ENCODE assay signal across 12 cellular contexts in genomic region chr6:14458669-14459266, GRCh38.
DNase-seq lines count a peak whose midpoint lies in the region; ATAC-seq, FAIRE-seq and TF ChIP-seq lines count a peak whose summit lies in the region.
"Had no signal": no experiment of that assay in that cellular context is flagged by ENCODE, and none has a peak within 500 bp of the region (broad histone marks: within the 10 kb centered on the region; RNA-seq: fewer than 3 reads in every experiment).

No MANE protein-coding gene starts in this region.

- H3K9me3 ChIP-seq in A549: no peaks in the 10 kb centered on the region; the same call in 2 of the 3 replicates
- no peaks in the 10 kb centered on the region for H3K9me3 ChIP-seq in HCT116 (ENCODE audit: control insufficient read depth in 1 of 2, insufficient read depth in 1 of 2, low read depth in 1 of 2, low read length in 2 of 2)
- peaks cover 0 to 10% (median 0%) of the 10 kb centered on the region in 12 donors for H3K9me3 ChIP-seq in heart left ventricle
- H3K9me3 ChIP-seq in SK-N-SH: no peaks in the 10 kb centered on the region

- RAD21 ChIA-PET in HCT116 (lab: Charles Lee; ENCODE audit: low non-redundant PET in 1 of 2, low total read pairs in 2 of 2, uncharacterized antibody in 2 of 2, unreplicated experiment in 2 of 2): no interaction called here

- TF ChIP-seq POLR2A in A549 (IDR thresholded peaks at IDR 0.05; ENCODE audit: low read length) (no peak), HCT116 (IDR thresholded peaks at IDR 0.05; ENCODE audit: borderline replicate concordance, extremely low read depth, insufficient read depth, insufficient read length) (no peak), heart left ventricle (IDR thresholded peaks at IDR 0.05) (no peak)

- H3K27ac ChIP-seq in A549 (peak overlapping the region in 1 of 2 experiments; percentile 47; a peak in 1 of 6 replicates), HCT116 (ENCODE audit: low read depth, low read length) (no peak overlapping the region), heart left ventricle (no peak overlapping the region), SK-N-SH (ENCODE audit: low read depth in 2 of 2, low read length in 1 of 2) (no peak overlapping the region)

- ATAC-seq in A549: no peak
- no peak for ATAC-seq in HCT116
- peak in 3 of 4 donors; percentile 44 to 70 (median 66) for ATAC-seq in heart left ventricle
- ATAC-seq in GM19397 (IDR thresholded peaks at IDR 0.05; ENCODE audit: unreplicated experiment): no peak
- no peak for ATAC-seq in activated T-helper 17 cell treated with anti-CD3 and anti-CD28 coated beads, Interleukin-2, amount 50 U/mL, for 72 hours (replicated peaks)
- ATAC-seq in activated CD8-positive, alpha-beta T cell treated with anti-CD3 and anti-CD28 coated beads for 36 hours: no peak

- no peaks in the 10 kb centered on the region for H3F3A ChIP-seq in SK-N-SH (replicated peaks; ENCODE audit: insufficient read depth)

- 61% methylated on average over 5 of the region's 5 CpGs for WGBS in A549 (ENCODE audit: missing lambda C conversion rate)
- WGBS in heart left ventricle, 4 donors: 68 to 77% (median 73%) methylated on average over 5 of the region's 5 CpGs
- 22% methylated on average over 5 of the region's 5 CpGs for WGBS in SK-N-SH (ENCODE audit: low lambda C conversion rate)

- POLR2A ChIA-PET in A549 (lab: Yijun Ruan, JAX): no interaction called here
- POLR2A ChIA-PET in HCT116 (lab: Charles Lee): no interaction called here
- POLR2A ChIA-PET in SK-N-SH (lab: Yijun Ruan, JAX): no interaction called here
- POLR2A ChIA-PET in activated CD8-positive, alpha-beta T cell treated with anti-CD3 and anti-CD28 coated beads for 36 hours (lab: Charles Lee): no interaction called here

- H3K79me2 ChIP-seq in HCT116 (ENCODE audit: insufficient read depth, low read length): no peaks in the 10 kb centered on the region
- H3K79me2 ChIP-seq in SK-N-SH (ENCODE audit: insufficient read depth): no peaks in the 10 kb centered on the region

- H3K9ac ChIP-seq in HCT116 (ENCODE audit: low read length) (no peak overlapping the region), SK-N-SH (no peak overlapping the region)

- H3K4me1 ChIP-seq in A549: peaks cover 12% of the 10 kb centered on the region; the same call in 2 of the 3 replicates
- H3K4me1 ChIP-seq in HCT116 (ENCODE audit: control insufficient read depth in 1 of 2, insufficient read depth in 2 of 2, low read length in 2 of 2): no peaks in the 10 kb centered on the region
- peaks cover 0 to 44% (median 12%) of the 10 kb centered on the region in 12 donors for H3K4me1 ChIP-seq in heart left ventricle
- no peaks in the 10 kb centered on the region for H3K4me1 ChIP-seq in SK-N-SH (ENCODE audit: control insufficient read depth in 1 of 2, insufficient read depth in 2 of 2, low read depth in 1 of 2, low read length in 1 of 2)

- TF ChIP-seq CTCF in A549 (IDR thresholded peaks at IDR 0.05) (no peak), HCT116 (IDR thresholded peaks at IDR 0.05 in 2 of 3, conservative IDR thresholded peaks at IDR 0.05 in 1 of 3; ENCODE audit: borderline replicate concordance in 1 of 3, insufficient read depth in 1 of 3, low read depth in 2 of 3, low read length in 2 of 3) (no peak), heart left ventricle (IDR thresholded peaks at IDR 0.05) (no peak), SK-N-SH (IDR thresholded peaks at IDR 0.05) (no peak)
- no peak for TF ChIP-seq CTCF in activated CD8-positive, alpha-beta T cell treated with anti-CD3 and anti-CD28 coated beads for 36 hours (IDR thresholded peaks at IDR 0.05)

- H2AFZ ChIP-seq in HCT116 (ENCODE audit: low read depth, low read length, poor library complexity, severe bottlenecking) (no peak overlapping the region), SK-N-SH (ENCODE audit: low read depth) (no peak overlapping the region)

- no peaks in the 10 kb centered on the region for H3K27me3 Mint-ChIP-seq in activated T-helper 17 cell treated with anti-CD3 and anti-CD28 coated beads, Interleukin-2, amount 50 U/mL, for 72 hours
- peaks cover 2% of the 10 kb centered on the region for H3K27me3 Mint-ChIP-seq in activated CD8-positive, alpha-beta T cell treated with anti-CD3 and anti-CD28 coated beads for 36 hours
- H3K27me3 Mint-ChIP-seq: activated B cell treated with CpG ODN at 0.5 μM for 24 hours had no signal

- BruUV-seq in HCT116 (replicated peaks; lab: Mats Ljungman, UMichigan): no TSS peak

- H3K4me3 ChIP-seq in A549 (no peak overlapping the region), HCT116 (replicated peaks in 1 of 2; ENCODE audit: low read depth in 1 of 2, low read length in 2 of 2) (no peak overlapping the region), heart left ventricle (no peak overlapping the region), SK-N-SH (ENCODE audit: low read depth in 2 of 2, low read length in 1 of 2) (no peak overlapping the region)

- H3K4me3 Mint-ChIP-seq in activated T-helper 17 cell treated with anti-CD3 and anti-CD28 coated beads, Interleukin-2, amount 50 U/mL, for 72 hours: no peak overlapping the region
- H3K4me3 Mint-ChIP-seq in activated CD8-positive, alpha-beta T cell treated with anti-CD3 and anti-CD28 coated beads for 36 hours: no peak overlapping the region
- H3K4me3 Mint-ChIP-seq: activated B cell treated with CpG ODN at 0.5 μM for 24 hours had no signal

- CTCF ChIA-PET in A549 (lab: Yijun Ruan, JAX): no interaction called here
- CTCF ChIA-PET in HCT116 (lab: Charles Lee): no interaction called here
- CTCF ChIA-PET in SK-N-SH (lab: Yijun Ruan, JAX): no interaction called here
- CTCF ChIA-PET in activated CD8-positive, alpha-beta T cell treated with anti-CD3 and anti-CD28 coated beads for 36 hours (lab: Charles Lee): no interaction called here

- H4K20me1 ChIP-seq in HCT116 (ENCODE audit: insufficient read depth) (no peaks in the 10 kb centered on the region), SK-N-SH (ENCODE audit: insufficient read depth) (no peaks in the 10 kb centered on the region)

- TF ChIP-seq EP300 in A549 (IDR thresholded peaks at IDR 0.05) (no peak), SK-N-SH (IDR thresholded peaks at IDR 0.05; ENCODE audit: borderline replicate concordance in 1 of 2, low read depth in 1 of 2, low read length in 1 of 2) (no peak)

- peaks cover 18% of the 10 kb centered on the region for H3K4me1 Mint-ChIP-seq in activated T-helper 17 cell treated with anti-CD3 and anti-CD28 coated beads, Interleukin-2, amount 50 U/mL, for 72 hours
- H3K4me1 Mint-ChIP-seq in activated CD8-positive, alpha-beta T cell treated with anti-CD3 and anti-CD28 coated beads for 36 hours (ENCODE audit: low read depth): peaks cover 20% of the 10 kb centered on the region

- H3K9me3 Mint-ChIP-seq in activated T-helper 17 cell treated with anti-CD3 and anti-CD28 coated beads, Interleukin-2, amount 50 U/mL, for 72 hours: no peaks in the 10 kb centered on the region
- H3K9me3 Mint-ChIP-seq in activated CD8-positive, alpha-beta T cell treated with anti-CD3 and anti-CD28 coated beads for 36 hours: peaks cover 2% of the 10 kb centered on the region
- H3K9me3 Mint-ChIP-seq: activated B cell treated with CpG ODN at 0.5 μM for 24 hours had no signal

- DNase-seq in A549 (ENCODE audit: low read depth in 1 of 2, low spot score in 1 of 2) (peak in 1 of 2 experiments; percentile 13), HCT116 (ENCODE audit: low read depth, low spot score) (no peak), amniotic epithelial cell (ENCODE audit: low read depth) (peak; percentile 77), heart left ventricle (no peak), SK-N-SH (no peak)
- no peak for DNase-seq in activated CD8-positive, alpha-beta T cell treated with anti-CD3 and anti-CD28 coated beads for 36 hours
- DNase-seq: activated B cell treated with CpG ODN at 0.5 μM for 24 hours, foreskin melanocyte, SHP77 treated with DMSO at 0.1 percent for 48 hours had no signal

- peak overlapping the region; percentile 43; the same call in 2 of the 3 replicates for H3K4me2 ChIP-seq in A549
- H3K4me2 ChIP-seq in HCT116 (ENCODE audit: low read length): no peak overlapping the region
- no peak overlapping the region for H3K4me2 ChIP-seq in SK-N-SH

- H3K27ac Mint-ChIP-seq in activated T-helper 17 cell treated with anti-CD3 and anti-CD28 coated beads, Interleukin-2, amount 50 U/mL, for 72 hours: no peak overlapping the region
- H3K27ac Mint-ChIP-seq in activated CD8-positive, alpha-beta T cell treated with anti-CD3 and anti-CD28 coated beads for 36 hours: no peak overlapping the region
- H3K27ac Mint-ChIP-seq: activated B cell treated with CpG ODN at 0.5 μM for 24 hours had no signal

- no peak for FAIRE-seq in A549 (lab: Jason Lieb, UNC)
- FAIRE-seq: G401.6 had no signal

- no peaks in the 10 kb centered on the region for H3K36me3 ChIP-seq in HCT116 (ENCODE audit: control insufficient read depth in 1 of 2, insufficient read depth in 2 of 2, low read length in 2 of 2)
- peaks cover 0 to 6% (median 0%) of the 10 kb centered on the region in 9 donors for H3K36me3 ChIP-seq in heart left ventricle
- no peaks in the 10 kb centered on the region for H3K36me3 ChIP-seq in SK-N-SH (replicated peaks in 1 of 2; ENCODE audit: control insufficient read depth in 1 of 2, insufficient read depth in 2 of 2, low read length in 1 of 2)

- intact Hi-C loops in HCT116 (cut with micrococcal nuclease): no loop called here
- intact Hi-C loops in heart left ventricle (cut with DNase I): no loop called here
- intact Hi-C loops in activated CD8-positive, alpha-beta T cell treated with anti-CD3 and anti-CD28 coated beads for 36 hours (cut with micrococcal nuclease): no loop called here

- no peak for TF ChIP-seq RAD21 in A549 (conservative IDR thresholded peaks at IDR 0.05 in 1 of 2, IDR thresholded peaks at IDR 0.05 in 1 of 2)
- no peak for TF ChIP-seq RAD21 in HCT116 (IDR thresholded peaks at IDR 0.05; ENCODE audit: low read depth)
- no peak for TF ChIP-seq RAD21 in SK-N-SH (IDR thresholded peaks at IDR 0.05; ENCODE audit: low read length)

- H3K27me3 ChIP-seq in HCT116 (ENCODE audit: insufficient read depth, low read length) (no peaks in the 10 kb centered on the region), heart left ventricle (no peaks in the 10 kb centered on the region), SK-N-SH (ENCODE audit: insufficient read depth) (no peaks in the 10 kb centered on the region)

- H3K9me2 ChIP-seq in HCT116 (ENCODE audit: insufficient read depth) (no peaks in the 10 kb centered on the region), SK-N-SH (no peaks in the 10 kb centered on the region)

- no peaks in the 10 kb centered on the region for H3K36me3 Mint-ChIP-seq in activated T-helper 17 cell treated with anti-CD3 and anti-CD28 coated beads, Interleukin-2, amount 50 U/mL, for 72 hours (ENCODE audit: low read depth)
- H3K36me3 Mint-ChIP-seq in activated CD8-positive, alpha-beta T cell treated with anti-CD3 and anti-CD28 coated beads for 36 hours (ENCODE audit: low read depth): no peaks in the 10 kb centered on the region

TF ChIP-seq in A549, 52 proteins besides CTCF, POLR2A, EP300 and RAD21 (continues in another document):
- TF ChIP-seq SREBF2 (IDR thresholded peaks at IDR 0.05): no peak
- peak; percentile 78 for TF ChIP-seq MAFK (IDR thresholded peaks at IDR 0.05; ENCODE audit: partially characterized antibody)

TF ChIP-seq in HCT116, 20 proteins besides CTCF, POLR2A, EP300 and RAD21 (continues in another document):
- TF ChIP-seq FOSL1 (IDR thresholded peaks at IDR 0.05; ENCODE audit: low read depth): 0 out of 2 replicates have a peak, but pooled peaks have one; percentile 10

TF ChIP-seq in SK-N-SH, 30 proteins besides CTCF, POLR2A, EP300 and RAD21 (continues in another document):
- no peak for TF ChIP-seq MEF2A (IDR thresholded peaks at IDR 0.05; ENCODE audit: borderline replicate concordance, low read depth)
- no peak for TF ChIP-seq SMC3 (IDR thresholded peaks at IDR 0.05; ENCODE audit: low read depth, low read length)

Comparison
In these comparisons a context has a peak if more than half of its experiments do, and no peak if none do; other contexts are left out.
1. ATAC-seq: peak in heart left ventricle (3 of 4); none in A549 (0 of 2), HCT116 (single experiment), GM19397 (single experiment), activated T-helper 17 cell treated with anti-CD3 and anti-CD28 coated beads, Interleukin-2, amount 50 U/mL, for 72 hours (single experiment) and activated CD8-positive, alpha-beta T cell treated with anti-CD3 and anti-CD28 coated beads for 36 hours (single experiment).